12 cellular contexts compared by ENCODE assay signal in the genomic region with DNA sequence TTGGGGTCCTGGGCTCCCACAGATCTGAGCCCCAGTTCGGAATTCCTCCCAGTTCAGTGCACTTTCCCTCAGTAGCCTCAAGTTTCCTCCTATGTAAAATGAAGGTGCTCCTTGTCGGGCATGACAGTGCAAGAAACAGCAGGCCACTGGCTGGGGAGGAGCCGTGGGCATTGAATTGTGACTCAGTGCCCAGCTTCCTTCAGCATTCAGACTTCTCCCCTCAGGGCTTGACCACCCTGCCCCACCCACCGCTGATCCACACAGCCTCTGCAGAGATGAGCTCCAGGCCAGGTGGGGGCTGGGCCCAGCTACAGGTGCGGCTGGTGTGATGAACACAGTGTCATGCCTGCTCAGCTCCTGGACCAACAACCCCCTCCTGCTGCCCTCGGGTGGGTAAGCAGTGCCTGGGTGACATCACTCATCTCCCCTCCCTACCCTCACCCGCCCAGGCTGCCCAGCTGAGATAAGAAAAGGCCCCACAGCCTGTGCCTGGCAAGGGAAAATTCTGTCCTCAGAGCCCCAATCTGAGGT. TPM values are rescaled to one million over a fixed set of nuclear protein-coding genes. Genes with fewer than 3 reads are reported as not detected.
A peak's percentile ranks its signal among the peaks of the same experiment; 100 is the strongest.
DNase-seq lines count a peak whose midpoint lies in the region; ATAC-seq, FAIRE-seq and TF ChIP-seq lines count a peak whose summit lies in the region.
"Had no signal": no experiment of that assay in that cellular context is flagged by ENCODE, and none has a peak within 500 bp of the region (broad histone marks: within the 10 kb centered on the region; RNA-seq: fewer than 3 reads in every experiment).

No MANE protein-coding gene starts in this region.

- ATAC-seq in K562, result no peak
- no peak for ATAC-seq in GM18858 (IDR thresholded peaks at IDR 0.05; ENCODE audit: unreplicated experiment)
- ATAC-seq in GM18873 (IDR thresholded peaks at IDR 0.05; ENCODE audit: low FRiP score, unreplicated experiment), result no peak

- intact Hi-C loops in K562 (cut with micrococcal nuclease), result no loop called here

- H3K27ac ChIP-seq in BLaER1 treated with 17β-estradiol and CSF1 and Interleukin-3, amounts not matched to agents 10 nM and 100 nM, result peak overlapping the region in 8 of 11 experiments; percentile 17 to 87 (median 56); a peak in 12 of 22 replicates
- no peak overlapping the region for H3K27ac ChIP-seq in K562 (ENCODE audit: extremely low read depth, low read depth, low read length)

- peak in 72 of 76 experiments; percentile 32 to 90 (median 76) for DNase-seq in HUDEP-2 (lab: John Stamatoyannopoulos, UW; ENCODE audit: unreplicated experiment in 76 of 76)
- no peak for DNase-seq in K562 (ENCODE audit: extremely low read depth in 1 of 4, low spot score in 3 of 4)
- peak; percentile 72 for DNase-seq in myocyte (ENCODE audit: low read depth)
- no peak for DNase-seq in HuH-7 (ENCODE audit: low spot score)
- no peak for DNase-seq in DMS153 (lab: John Stamatoyannopoulos, UW)
- DNase-seq: activated T-cell treated with anti-CD3 and anti-CD28 coated beads, Interleukin-2, amount 50 U/mL, for 1 hour; CD4-positive, CD25-positive, alpha-beta regulatory T cell; cortex of kidney; NCI-H2171 had no signal

- no peak for FAIRE-seq in K562 (lab: Jason Lieb, UNC)

- H3K9me1 ChIP-seq in K562 (ENCODE audit: control insufficient read depth, insufficient read depth, low read length), result peaks cover 3% of the 10 kb centered on the region

- TF ChIP-seq EP300 in K562 (IDR thresholded peaks at IDR 0.05; ENCODE audit: low read length), result no peak

- in situ Hi-C loops in K562 (cut with MboI), result no loop called here

- TF ChIP-seq POLR2A in K562 (conservative IDR thresholded peaks at IDR 0.05), result no peak

- H3K27me3 ChIP-seq in BLaER1 treated with 17β-estradiol and CSF1 and Interleukin-3, amounts not matched to agents 10 nM and 100 nM, result no peaks in the 10 kb centered on the region
- no peaks in the 10 kb centered on the region for H3K27me3 ChIP-seq in K562 (ENCODE audit: control insufficient read depth in 2 of 2, insufficient read depth in 2 of 2, low read length in 2 of 2)

- H3K4me3 ChIP-seq in BLaER1 treated with 17β-estradiol and CSF1 and Interleukin-3, amounts not matched to agents 10 nM and 100 nM, result peak overlapping the region in 4 of 10 experiments; percentile 32 to 85 (median 68); a peak in 8 of 20 replicates
- H3K4me3 ChIP-seq in K562, result no peak overlapping the region

- no peak for TF ChIP-seq RAD21 in K562 (CRISPR knock-in tag; conservative IDR thresholded peaks at IDR 0.05 in 1 of 2, IDR thresholded peaks at IDR 0.05 in 1 of 2)

- H2AFZ ChIP-seq in K562 (ENCODE audit: low read depth, low read length), result no peak overlapping the region

- WGBS in K562 (ENCODE audit: insufficient coverage, low coverage, missing lambda C conversion rate), result 55% methylated on average over 7 of the region's 7 CpGs

- BruUV-seq in K562 (replicated peaks; lab: Mats Ljungman, UMichigan), result no TSS peak

- H3K79me2 ChIP-seq in K562 (ENCODE audit: control insufficient read depth, insufficient read depth, low read length), result peaks cover 4% of the 10 kb centered on the region; the same call in 2 of the 3 replicates

- H3K36me3 ChIP-seq in BLaER1 treated with 17β-estradiol and CSF1 and Interleukin-3, amounts not matched to agents 10 nM and 100 nM, result peaks cover 22 to 62% (median 47%) of the 10 kb centered on the region in 11 experiments
- peaks cover 4% of the 10 kb centered on the region; the same call in 1 of the 3 replicates for H3K36me3 ChIP-seq in K562 (ENCODE audit: control insufficient read depth, insufficient read depth, low read length)

- H3K9ac ChIP-seq in BLaER1 treated with 17β-estradiol and CSF1 and Interleukin-3, amounts not matched to agents 10 nM and 100 nM, result peak overlapping the region in 8 of 11 experiments; percentile 23 to 87 (median 47); a peak in 12 of 22 replicates
- H3K9ac ChIP-seq in K562 (ENCODE audit: insufficient read depth in 1 of 2, low read depth in 2 of 2, low read length in 2 of 2), result peak overlapping the region in 1 of 2 experiments; percentile 67; a peak in 2 of 4 replicates

- no peaks in the 10 kb centered on the region for H3K9me3 ChIP-seq in BLaER1 treated with 17β-estradiol and CSF1 and Interleukin-3, amounts not matched to agents 10 nM and 100 nM (replicated peaks in 1 of 11)
- H3K9me3 ChIP-seq in K562 (replicated peaks; ENCODE audit: control insufficient read depth, insufficient read depth, low read depth, low read length), result no peaks in the 10 kb centered on the region

- H4K20me1 ChIP-seq in BLaER1 treated with 17β-estradiol and CSF1 and Interleukin-3, amounts not matched to agents 10 nM and 100 nM, result peaks cover 0 to 58% (median 15%) of the 10 kb centered on the region in 11 experiments; a peak in 11 of 22 replicates
- peaks cover 3% of the 10 kb centered on the region for H4K20me1 ChIP-seq in K562 (replicated peaks; ENCODE audit: control insufficient read depth, insufficient read depth, low read length)

- CTCF ChIA-PET in K562 (lab: Yijun Ruan, JAX; ENCODE audit: low intra/inter-chr PET ratio), result no interaction called here

- POLR2A ChIA-PET in K562 (lab: Yijun Ruan, JAX), result no interaction called here

- peak overlapping the region; percentile 24 to 99 (median 95); a peak in 19 of 22 replicates for H3K4me2 ChIP-seq in BLaER1 treated with 17β-estradiol and CSF1 and Interleukin-3, amounts not matched to agents 10 nM and 100 nM
- no peak overlapping the region for H3K4me2 ChIP-seq in K562 (ENCODE audit: insufficient read depth, low read length)

- no peak for TF ChIP-seq CTCF in K562 (IDR thresholded peaks at IDR 0.05 in 2 of 3, conservative IDR thresholded peaks at IDR 0.05 in 1 of 3; ENCODE audit: insufficient read depth in 2 of 3, low read depth in 1 of 3, low read length in 3 of 3)

- H3K4me1 ChIP-seq in BLaER1 treated with 17β-estradiol and CSF1 and Interleukin-3, amounts not matched to agents 10 nM and 100 nM, result peaks cover 50 to 79% (median 54%) of the 10 kb centered on the region in 10 experiments
- peaks cover 11 to 36% of the 10 kb centered on the region in 2 experiments for H3K4me1 ChIP-seq in K562 (replicated peaks in 1 of 2; ENCODE audit: control insufficient read depth in 2 of 2, insufficient read depth in 2 of 2, low read length in 2 of 2)

RNA-seq across cellular contexts. Expression of a gene that starts 4.9 kb away (rescaled TPM):
- 7.4 and 16.2 TPM in 2 replicates for total RNA-seq in K562 (2011; cell fraction: chromatin; rRNA removed; ENCODE audit: low replicate concordance)
- 8.8 and 9.8 TPM in 2 replicates for total RNA-seq in K562 (2011; cell fraction: nucleolus; rRNA removed)
- 10.6 and 13.2 TPM in 2 replicates for total RNA-seq in K562 (2011; cell fraction: nucleoplasm; rRNA removed)
- total RNA-seq in K562 (2014; rRNA removed), result 3.6 and 3.7 TPM in 2 replicates
- total RNA-seq in K562 (2014; rRNA removed; fragmentation: Illumina TruSeq; extraction: Trizol), result 3.5 and 3.9 TPM in 2 replicates
- total RNA-seq in K562 (2015; rRNA removed; fragmentation: Illumina TruSeq; extraction: Trizol), result 3.5 and 3.6 TPM in 2 replicates
- 5.1 and 5.2 TPM in 2 replicates for total RNA-seq in K562 (2021)
- 6.2 and 7.5 TPM in 2 replicates for polyA plus RNA-seq in K562 (2011; rRNA removed)
- polyA plus RNA-seq in K562 (2011; cell fraction: cytosol; rRNA removed), result 5.6 and 13.3 TPM in 2 replicates
- 7.5 and 12.5 TPM in 2 replicates for polyA plus RNA-seq in K562 (2011; cell fraction: nucleus; rRNA removed)
- 4.0 and 5.9 TPM in 2 replicates for polyA plus RNA-seq in K562 (2012)
- 4.4 and 4.9 TPM in 2 replicates for polyA plus RNA-seq in K562 (2014; fragmentation: Illumina TruSeq; extraction: Trizol)
- polyA plus RNA-seq in K562 (2014; fragmentation: Nextera tagmentation; extraction: Ambion mirVana), result 1 to 10 TPM; 1.0 to 1.1 TPM
- polyA plus RNA-seq in K562 (2014; rRNA removed), result 3.4 and 4.1 TPM in 2 replicates
- polyA minus RNA-seq in K562 (2011; rRNA and poly(A)+ RNA removed), result 4.9 and 6.6 TPM in 2 replicates
- 2.3 and 4.8 TPM in 2 replicates for polyA minus RNA-seq in K562 (2011; cell fraction: cytosol; rRNA and poly(A)+ RNA removed)
- polyA minus RNA-seq in K562 (2011; cell fraction: nucleus; rRNA and poly(A)+ RNA removed), result 5.4 and 6.3 TPM in 2 replicates
- 13.3 and 14.5 TPM in 2 replicates for total RNA-seq in myocyte
- 9.5 TPM for polyA plus RNA-seq in myocyte (2012)

RNA-seq across cellular contexts. Expression of a gene that starts 7.7 kb away (rescaled TPM):
- 86.6 and 98.9 TPM in 2 replicates for total RNA-seq in K562 (2011; cell fraction: chromatin; rRNA removed; ENCODE audit: low replicate concordance)
- total RNA-seq in K562 (2011; cell fraction: nucleolus; rRNA removed), result 51.6 and 57.7 TPM in 2 replicates
- 71.6 and 91.8 TPM in 2 replicates for total RNA-seq in K562 (2011; cell fraction: nucleoplasm; rRNA removed)
- 27.7 and 33.3 TPM in 2 replicates for total RNA-seq in K562 (2014; rRNA removed)
- 43.7 and 49.4 TPM in 2 replicates for total RNA-seq in K562 (2014; rRNA removed; fragmentation: Illumina TruSeq; extraction: Trizol)
- total RNA-seq in K562 (2015; rRNA removed; fragmentation: Illumina TruSeq; extraction: Trizol), result 33.7 and 42.9 TPM in 2 replicates
- total RNA-seq in K562 (2021), result 36.5 and 41.7 TPM in 2 replicates
- polyA plus RNA-seq in K562 (2011; rRNA removed), result 45.0 and 45.8 TPM in 2 replicates
- polyA plus RNA-seq in K562 (2011; cell fraction: cytosol; rRNA removed), result 34.7 and 38.1 TPM in 2 replicates
- polyA plus RNA-seq in K562 (2011; cell fraction: nucleus; rRNA removed), result 76.4 and 85.8 TPM in 2 replicates
- polyA plus RNA-seq in K562 (2012), result 42.0 and 54.6 TPM in 2 replicates
- 40.4 and 42.1 TPM in 2 replicates for polyA plus RNA-seq in K562 (2014; fragmentation: Illumina TruSeq; extraction: Trizol)
- polyA plus RNA-seq in K562 (2014; fragmentation: Nextera tagmentation; extraction: Ambion mirVana), result 10 to 100 TPM; 44.7 to 46.0 TPM
- polyA plus RNA-seq in K562 (2014; rRNA removed), result 50.8 and 51.3 TPM in 2 replicates
- 52.4 and 53.2 TPM in 2 replicates for polyA minus RNA-seq in K562 (2011; rRNA and poly(A)+ RNA removed)
- polyA minus RNA-seq in K562 (2011; cell fraction: cytosol; rRNA and poly(A)+ RNA removed), result 22.3 and 25.4 TPM in 2 replicates
- 22.1 and 30.1 TPM in 2 replicates for polyA minus RNA-seq in K562 (2011; cell fraction: nucleus; rRNA and poly(A)+ RNA removed)
- total RNA-seq in myocyte, result 15.2 and 15.4 TPM in 2 replicates
- polyA plus RNA-seq in myocyte (2012), result 30.6 TPM

RNA-seq across cellular contexts. Expression of a gene that starts 56.4 kb away (rescaled TPM):
- 21.8 and 37.4 TPM in 2 replicates for total RNA-seq in K562 (2011; cell fraction: chromatin; rRNA removed; ENCODE audit: low replicate concordance)
- total RNA-seq in K562 (2011; cell fraction: nucleolus; rRNA removed), result 12.5 and 17.1 TPM in 2 replicates
- 32.8 and 60.7 TPM in 2 replicates for total RNA-seq in K562 (2011; cell fraction: nucleoplasm; rRNA removed)
- total RNA-seq in K562 (2014; rRNA removed) (23.4 and 26.5 TPM in 2 replicates), K562 (2014; rRNA removed; fragmentation: Illumina TruSeq; extraction: Trizol) (27.4 and 33.7 TPM in 2 replicates), K562 (2015; rRNA removed; fragmentation: Illumina TruSeq; extraction: Trizol) (27.0 and 28.4 TPM in 2 replicates), K562 (2021) (24.2 and 27.3 TPM in 2 replicates), myocyte (55.1 and 67.9 TPM in 2 replicates)
- polyA plus RNA-seq in K562 (2011; rRNA removed) (50.1 and 56.2 TPM in 2 replicates), K562 (2014; fragmentation: Illumina TruSeq; extraction: Trizol) (37.9 and 44.9 TPM in 2 replicates), K562 (2014; fragmentation: Nextera tagmentation; extraction: Ambion mirVana) (1 to 10 TPM; 6.3 to 9.2 TPM), K562 (2014; rRNA removed) (35.6 and 36.8 TPM in 2 replicates)
- polyA plus RNA-seq in K562 (2011; cell fraction: cytosol; rRNA removed), result 23.1 and 44.7 TPM in 2 replicates
- polyA plus RNA-seq in K562 (2011; cell fraction: nucleus; rRNA removed), result 21.1 and 30.9 TPM in 2 replicates
- 21.8 and 34.1 TPM in 2 replicates for polyA plus RNA-seq in K562 (2012)
- polyA minus RNA-seq in K562 (2011; rRNA and poly(A)+ RNA removed), result 52.7 and 52.8 TPM in 2 replicates
- 17.8 and 27.0 TPM in 2 replicates for polyA minus RNA-seq in K562 (2011; cell fraction: cytosol; rRNA and poly(A)+ RNA removed)
- 11.3 and 19.3 TPM in 2 replicates for polyA minus RNA-seq in K562 (2011; cell fraction: nucleus; rRNA and poly(A)+ RNA removed)
- polyA plus RNA-seq in myocyte (2012), result 36.6 TPM

RNA-seq across cellular contexts. Expression of a gene that starts 59.9 kb away (rescaled TPM):
- total RNA-seq in K562 (2011; cell fraction: chromatin; rRNA removed; ENCODE audit: low replicate concordance), result not detected in 2 replicates
- not detected in 2 replicates for total RNA-seq in K562 (2011; cell fraction: nucleolus; rRNA removed)
- not detected in 2 replicates for total RNA-seq in K562 (2011; cell fraction: nucleoplasm; rRNA removed)
- total RNA-seq in K562 (2014; rRNA removed), result not detected in 2 replicates
- not detected in 2 replicates for total RNA-seq in K562 (2014; rRNA removed; fragmentation: Illumina TruSeq; extraction: Trizol)
- total RNA-seq in K562 (2015; rRNA removed; fragmentation: Illumina TruSeq; extraction: Trizol), result not detected in 2 replicates
- not detected in 2 replicates for total RNA-seq in K562 (2021)
- not detected in 2 replicates for polyA plus RNA-seq in K562 (2011; rRNA removed)
- not detected in 2 replicates for polyA plus RNA-seq in K562 (2011; cell fraction: cytosol; rRNA removed)
- polyA plus RNA-seq in K562 (2011; cell fraction: nucleus; rRNA removed), result not detected in 2 replicates
- 0.22 TPM in 1 of 2 replicates, not detected in the other for polyA plus RNA-seq in K562 (2012)
- polyA plus RNA-seq in K562 (2014; fragmentation: Illumina TruSeq; extraction: Trizol), result not detected in 2 replicates
- not detected for polyA plus RNA-seq in K562 (2014; fragmentation: Nextera tagmentation; extraction: Ambion mirVana)
- not detected in 2 replicates for polyA plus RNA-seq in K562 (2014; rRNA removed)
- polyA minus RNA-seq in K562 (2011; rRNA and poly(A)+ RNA removed), result not detected in 2 replicates
- not detected in 2 replicates for polyA minus RNA-seq in K562 (2011; cell fraction: cytosol; rRNA and poly(A)+ RNA removed)
- polyA minus RNA-seq in K562 (2011; cell fraction: nucleus; rRNA and poly(A)+ RNA removed), result not detected in 2 replicates
- total RNA-seq in myocyte, result not detected in 2 replicates
- polyA plus RNA-seq in myocyte (2012), result 0.21 TPM
- total RNA-seq: CD4-positive, CD25-positive, alpha-beta regulatory T cell had no signal
- polyA plus RNA-seq: CD4-positive, CD25-positive, alpha-beta regulatory T cell had no signal

Comparison
In these comparisons a context has a peak if more than half of its experiments do, and no peak if none do; other contexts are left out.
1. DNase-seq: peak in HUDEP-2 (72 of 76) and myocyte (single experiment); none in K562 (0 of 4), HuH-7 (single experiment) and DMS153 (single experiment).